ENCODE assay signal across 13 cellular contexts in the genomic region with DNA sequence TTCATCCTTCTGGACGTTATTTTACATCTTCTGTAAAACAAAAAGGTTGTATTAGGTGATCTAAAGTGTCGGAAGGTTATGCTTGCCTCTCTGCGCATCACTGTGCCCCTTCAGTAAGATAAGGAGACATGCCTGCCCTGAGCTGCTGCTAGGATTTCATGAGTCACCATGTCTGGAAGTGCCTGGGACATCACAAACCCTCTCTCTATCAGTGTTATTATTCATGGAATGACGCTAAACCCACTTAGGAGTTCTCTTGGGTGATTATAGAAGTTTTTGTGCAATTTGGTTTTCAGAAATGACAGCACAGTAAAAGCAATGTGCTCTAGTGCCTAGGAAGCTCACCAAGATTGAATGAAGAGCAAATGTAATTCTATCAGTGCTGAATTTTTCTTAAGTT.
DNase-seq lines count a peak whose midpoint lies in the region; TF ChIP-seq lines count a peak whose summit lies in the region.
"Had no signal": no experiment of that assay in that cellular context is flagged by ENCODE, and none has a peak within 500 bp of the region (broad histone marks: within the 10 kb centered on the region; RNA-seq: fewer than 3 reads in every experiment).

No MANE protein-coding gene starts in this region.

- H3K27me3 Mint-ChIP-seq in nephron (ENCODE audit: low read depth): no peaks in the 10 kb centered on the region
- H3K27me3 Mint-ChIP-seq: activated naive CD8-positive, alpha-beta T cell treated with anti-CD3 and anti-CD28 coated beads, Interleukin-2, amount 10 ng/mL, durations not matched to agents 7 days and 5 days had no signal

- no peaks in the 10 kb centered on the region for H3K9me3 ChIP-seq in BE2C
- H3K9me3 ChIP-seq in NT2/D1 (ENCODE audit: insufficient read depth, low read length): no peaks in the 10 kb centered on the region
- H3K9me3 ChIP-seq: testis had no signal

- H3K36me3 ChIP-seq in BE2C: no peaks in the 10 kb centered on the region
- no peaks in the 10 kb centered on the region for H3K36me3 ChIP-seq in NT2/D1 (ENCODE audit: insufficient read depth, insufficient read length, low read length)

- H3K36me3 Mint-ChIP-seq in nephron (ENCODE audit: low read depth): no peaks in the 10 kb centered on the region
- H3K36me3 Mint-ChIP-seq: activated naive CD8-positive, alpha-beta T cell treated with anti-CD3 and anti-CD28 coated beads, Interleukin-2, amount 10 ng/mL, durations not matched to agents 7 days and 5 days had no signal

- no peak for TF ChIP-seq CTCF in BE2C (IDR thresholded peaks at IDR 0.05; ENCODE audit: low read depth, low read length)
- TF ChIP-seq CTCF in fibroblast of mammary gland (conservative IDR thresholded peaks at IDR 0.05; ENCODE audit: control insufficient read depth, insufficient read depth, low read depth, low read length): no peak
- TF ChIP-seq CTCF in nephron (IDR thresholded peaks at IDR 0.05; ENCODE audit: unreplicated experiment in 3 of 3): no peak

- H3K4me1 Mint-ChIP-seq in nephron: peaks cover 4% of the 10 kb centered on the region
- H3K4me1 Mint-ChIP-seq: activated naive CD8-positive, alpha-beta T cell treated with anti-CD3 and anti-CD28 coated beads, Interleukin-2, amount 10 ng/mL, durations not matched to agents 7 days and 5 days had no signal

- H3K27ac Mint-ChIP-seq in nephron: peak overlapping the region in 2 of 3 experiments; percentile 17 to 22
- H3K27ac Mint-ChIP-seq: activated CD8-positive, alpha-beta T cell treated with anti-CD3 and anti-CD28 coated beads, Interleukin-2, amount 10 ng/mL, durations not matched to agents 7 days and 5 days; activated naive CD8-positive, alpha-beta T cell treated with anti-CD3 and anti-CD28 coated beads, Interleukin-2, amount 10 ng/mL, durations not matched to agents 7 days and 5 days had no signal

- no peak overlapping the region for H3K4me3 Mint-ChIP-seq in nephron
- H3K4me3 Mint-ChIP-seq: activated CD8-positive, alpha-beta T cell treated with anti-CD3 and anti-CD28 coated beads, Interleukin-2, amount 10 ng/mL, durations not matched to agents 7 days and 5 days; activated naive CD8-positive, alpha-beta T cell treated with anti-CD3 and anti-CD28 coated beads, Interleukin-2, amount 10 ng/mL, durations not matched to agents 7 days and 5 days had no signal

- H3K9me3 Mint-ChIP-seq in nephron: no peaks in the 10 kb centered on the region
- H3K9me3 Mint-ChIP-seq: activated naive CD8-positive, alpha-beta T cell treated with anti-CD3 and anti-CD28 coated beads, Interleukin-2, amount 10 ng/mL, durations not matched to agents 7 days and 5 days had no signal

- H3K4me3 ChIP-seq in BE2C (ENCODE audit: low read depth, low read length) (peak overlapping the region; percentile 24), NT2/D1 (ENCODE audit: insufficient read length, low read depth) (no peak overlapping the region), fibroblast of mammary gland (ENCODE audit: control insufficient read depth, low read depth, low read length) (no peak overlapping the region)
- H3K4me3 ChIP-seq: testis had no signal

- no peak overlapping the region for H3K9ac ChIP-seq in NT2/D1 (ENCODE audit: insufficient read length, low read depth)
- H3K9ac ChIP-seq: parathyroid adenoma had no signal

- peaks cover 12% of the 10 kb centered on the region for H3K4me1 ChIP-seq in BE2C
- H3K4me1 ChIP-seq in NT2/D1 (ENCODE audit: insufficient read depth, insufficient read length): no peaks in the 10 kb centered on the region
- H3K4me1 ChIP-seq: parathyroid adenoma, testis had no signal

- H3K27me3 ChIP-seq in BE2C: no peaks in the 10 kb centered on the region
- H3K27me3 ChIP-seq in NT2/D1 (ENCODE audit: insufficient read depth, insufficient read length): no peaks in the 10 kb centered on the region
- H3K27me3 ChIP-seq: testis had no signal

- DNase-seq in BE2C: peak; percentile 57
- DNase-seq in NT2/D1 (ENCODE audit: low read depth, low spot score): peak; percentile 3
- DNase-seq in fibroblast of mammary gland (ENCODE audit: low read depth): peak; percentile 85
- no peak for DNase-seq in GM19240 (ENCODE audit: insufficient read length, low spot score)
- DNase-seq in SIG-M5 treated with dmso at 0.1 percent for 504 hours (lab: John Stamatoyannopoulos, UW; ENCODE audit: unreplicated experiment): no peak
- no peak for DNase-seq in Ammon's horn (ENCODE audit: low spot score)
- DNase-seq in NCI-H1694 treated with DMSO at 0.1 percent for 48 hours (lab: John Stamatoyannopoulos, UW): no peak
- DNase-seq: activated CD8-positive, alpha-beta T cell treated with anti-CD3 and anti-CD28 coated beads, Interleukin-2, amount 10 ng/mL, durations not matched to agents 7 days and 5 days; activated naive CD8-positive, alpha-beta T cell treated with anti-CD3 and anti-CD28 coated beads, Interleukin-2, amount 10 ng/mL, durations not matched to agents 7 days and 5 days; NCI-H774; testis had no signal

Comparison
In these comparisons a context has a peak if more than half of its experiments do, and no peak if none do; other contexts are left out.
1. DNase-seq: peak in BE2C (single experiment), NT2/D1 (single experiment) and fibroblast of mammary gland (single experiment); none in GM19240 (single experiment), SIG-M5 treated with dmso at 0.1 percent for 504 hours (single experiment), Ammon's horn (single experiment) and NCI-H1694 treated with DMSO at 0.1 percent for 48 hours (single experiment).